In the genomic region with DNA sequence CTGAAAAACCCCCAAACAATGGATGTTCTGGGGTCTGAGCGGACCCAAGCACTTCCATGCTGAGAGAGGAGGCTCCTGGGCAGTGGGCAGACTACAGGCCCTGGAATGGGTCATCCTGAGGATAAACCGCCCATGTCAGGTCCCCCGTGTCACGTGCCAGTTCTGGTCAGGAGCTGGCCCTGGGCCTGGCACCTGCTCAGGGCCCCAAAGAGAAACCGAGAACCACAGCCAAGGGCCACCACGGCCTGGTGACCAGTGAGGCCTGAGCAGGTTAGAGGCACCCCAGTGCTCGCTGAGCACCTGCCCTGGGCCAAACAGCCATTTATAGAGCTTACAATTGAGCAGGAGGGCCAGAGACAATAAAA, we compare ENCODE assay signal across 11 cellular contexts.
"Had no signal": no experiment of that assay in that cellular context is flagged by ENCODE, and none has a peak within 500 bp of the region (broad histone marks: within the 10 kb centered on the region; RNA-seq: fewer than 3 reads in every experiment).

No MANE protein-coding gene starts in this region.

- H3K4me3 Mint-ChIP-seq: activated CD4-positive, alpha-beta T cell treated with anti-CD3 and anti-CD28 coated beads, Interleukin-2, amount 10 ng/mL, durations not matched to agents 7 days and 5 days; activated T-cell treated with anti-CD3 and anti-CD28 coated beads, Interleukin-2, amount 50 U/mL, for 72 hours; naive thymus-derived CD4-positive, alpha-beta T cell had no signal

- H3K9me3 ChIP-seq: esophagus muscularis mucosa, ovary, SJCRH30 had no signal

- H3K27ac ChIP-seq: esophagus muscularis mucosa, ovary, SJCRH30 had no signal

- H3K27ac Mint-ChIP-seq: activated T-cell treated with anti-CD3 and anti-CD28 coated beads, Interleukin-2, amount 50 U/mL, for 72 hours had no signal

- H3K4me1 ChIP-seq: SJCRH30 had no signal

- H3K27me3 ChIP-seq: esophagus muscularis mucosa, ovary, SJCRH30 had no signal

- H3K36me3 ChIP-seq: ovary had no signal

- H3K9me3 Mint-ChIP-seq: activated T-cell treated with anti-CD3 and anti-CD28 coated beads, Interleukin-2, amount 50 U/mL, for 72 hours had no signal

- DNase-seq: activated CD4-positive, CD25-positive, alpha-beta regulatory T cell; activated CD8-positive, alpha-beta memory T cell treated with anti-CD3 and anti-CD28 coated beads, Interleukin-2, amount 50 U/mL, for 48 hours; activated naive CD4-positive, alpha-beta T cell treated with Interleukin-2 at 50 U/mL for 16 hours; caudate nucleus; hypothalamus; ovary had no signal

- H3K27me3 Mint-ChIP-seq: activated CD4-positive, alpha-beta T cell treated with anti-CD3 and anti-CD28 coated beads, Interleukin-2, amount 10 ng/mL, durations not matched to agents 7 days and 5 days; naive thymus-derived CD4-positive, alpha-beta T cell had no signal

- H3K4me3 ChIP-seq: esophagus muscularis mucosa, ovary, SJCRH30 had no signal
